Comparison of ENCODE assay signal across 10 cellular contexts in genomic region chr10:26481914-26482550, GRCh38. TPM values are rescaled to one million over a fixed set of nuclear protein-coding genes. Genes with fewer than 3 reads are reported as not detected.
DNase-seq lines count a peak whose midpoint lies in the region; ATAC-seq, FAIRE-seq and TF ChIP-seq lines count a peak whose summit lies in the region.
"Had no signal": no experiment of that assay in that cellular context is flagged by ENCODE, and none has a peak within 500 bp of the region (broad histone marks: within the 10 kb centered on the region; RNA-seq: fewer than 3 reads in every experiment).

No MANE protein-coding gene starts in this region.

- FAIRE-seq in GM12878 (lab: Jason Lieb, UNC) = peak; percentile 38

- in situ Hi-C loops in GM12878 (cut with MboI) = no loop called here

- 0 out of 4 replicates have a peak, but pooled peaks of 1 of the 2 experiments have one; percentile 18 for TF ChIP-seq EP300 in GM12878 (IDR thresholded peaks at IDR 0.05; ENCODE audit: borderline replicate concordance in 1 of 2, control insufficient read depth in 1 of 2, low read depth in 2 of 2, low read length in 2 of 2)

- DNase-seq in CD4-positive, alpha-beta memory T cell = peak; percentile 70 to 81 (median 73)
- DNase-seq in Jurkat, Clone E6-1 (ENCODE audit: low read depth, low spot score) = peak; percentile 93
- DNase-seq in GM12878 (ENCODE audit: low read depth, low spot score) = no peak
- no peak for DNase-seq in RWPE1 (ENCODE audit: low spot score)
- no peak for DNase-seq in nephron progenitor cell
- no peak for DNase-seq in smooth muscle cell (lab: John Stamatoyannopoulos, UW; ENCODE audit: unreplicated experiment)
- DNase-seq: heart right ventricle, NCI-H187 treated with DMSO at 0.1 percent for 48 hours had no signal

- intact Hi-C loops in CD4-positive, alpha-beta memory T cell (cut with micrococcal nuclease) = loop anchor here (1.0 to 10.0 kb wide), 4 partner anchors 13 to 1853 kb away; partner anchors contain the start of gene APBB1IP
- intact Hi-C loops in GM12878 (cut with micrococcal nuclease; ENCODE audit: unreplicated experiment) = loop anchor here (5.0 kb wide), 1 partner anchor 60 kb away; no protein-coding TSS in a partner anchor

- peaks cover 96% of the 10 kb centered on the region for H3K4me1 ChIP-seq in CD4-positive, alpha-beta memory T cell (ENCODE audit: insufficient read depth, low read length)
- H3K4me1 ChIP-seq in GM12878 (ENCODE audit: control insufficient read depth, insufficient read depth, low read length) (peaks cover 41% of the 10 kb centered on the region), smooth muscle cell (ENCODE audit: low read depth) (peaks cover 4% of the 10 kb centered on the region)

- H3K79me2 ChIP-seq in GM12878 (ENCODE audit: control insufficient read depth, insufficient read depth, low read length) = peaks cover 76% of the 10 kb centered on the region
- no peaks in the 10 kb centered on the region for H3K79me2 ChIP-seq in smooth muscle cell (ENCODE audit: low read depth)

- ATAC-seq in GM21367 (IDR thresholded peaks at IDR 0.05; ENCODE audit: unreplicated experiment) = peak; percentile 36
- peak; percentile 46 for ATAC-seq in GM12878
- ATAC-seq in HG02840 (IDR thresholded peaks at IDR 0.05; ENCODE audit: low FRiP score, unreplicated experiment) = no peak

- peak overlapping the region; percentile 51 for H3K27ac ChIP-seq in CD4-positive, alpha-beta memory T cell (ENCODE audit: low read depth, low read length)
- peak overlapping the region; percentile 81 for H3K27ac ChIP-seq in GM12878 (ENCODE audit: control insufficient read depth, insufficient read depth)
- H3K27ac ChIP-seq in RWPE1 = no peak overlapping the region
- H3K27ac ChIP-seq in smooth muscle cell (ENCODE audit: low read depth) = no peak overlapping the region

- TF ChIP-seq POLR2A in GM12878 (IDR thresholded peaks at IDR 0.05; ENCODE audit: low read depth, low read length) = no peak

- H4K20me1 ChIP-seq in GM12878 (ENCODE audit: control insufficient read depth, insufficient read depth) (no peaks in the 10 kb centered on the region), smooth muscle cell (ENCODE audit: low read depth) (no peaks in the 10 kb centered on the region)

- H3K4me2 ChIP-seq in GM12878 (ENCODE audit: control insufficient read depth, insufficient read depth) = peak overlapping the region; percentile 81
- H3K4me2 ChIP-seq in smooth muscle cell = no peak overlapping the region

- CTCF ChIA-PET in CD4-positive, alpha-beta memory T cell (lab: Charles Lee; ENCODE audit: partially characterized antibody) = interaction anchor here (0.5 to 2.5 kb wide), 5 partner anchors 9 to 34 kb away, joined by 3 to 12 read pairs (median 4); no protein-coding TSS in a partner anchor
- CTCF ChIA-PET in GM12878 (lab: Yijun Ruan, JAX) (interaction anchor here (0.8 to 1.8 kb wide), 4 partner anchors 9 to 148 kb away, joined by 3 to 7 read pairs (median 5); no protein-coding TSS in a partner anchor), RWPE1 (lab: Yijun Ruan, JAX) (no interaction called here)

- TF ChIP-seq CTCF in GM12878 (IDR thresholded peaks at IDR 0.05 in 2 of 3, conservative IDR thresholded peaks at IDR 0.05 in 1 of 3; ENCODE audit: control insufficient read depth in 2 of 3, extremely low read depth in 1 of 3, insufficient read depth in 1 of 3, low read depth in 3 of 3, low read length in 3 of 3) (no peak), RWPE1 (conservative IDR thresholded peaks at IDR 0.05; ENCODE audit: low read depth) (no peak), nephron progenitor cell (IDR thresholded peaks at IDR 0.05) (no peak), smooth muscle cell (IDR thresholded peaks at IDR 0.05; ENCODE audit: borderline replicate concordance, insufficient read depth, poor library complexity, severe bottlenecking) (no peak)

- peak overlapping the region in 1 of 2 donors; percentile 9 for H3K4me3 ChIP-seq in CD4-positive, alpha-beta memory T cell (ENCODE audit: low read length in 2 of 2)
- H3K4me3 ChIP-seq in Jurkat, Clone E6-1 (ENCODE audit: low read length) = peak overlapping the region; percentile 45
- peak overlapping the region; percentile 54; the same call in 1 of the 2 replicates for H3K4me3 ChIP-seq in GM12878
- no peak overlapping the region for H3K4me3 ChIP-seq in smooth muscle cell

- no TSS peak for BruUV-seq in GM12878 (replicated peaks; lab: Mats Ljungman, UMichigan)

- RAD21 ChIA-PET in GM12878 (lab: Charles Lee; ENCODE audit: unreplicated experiment) = interaction anchor here (0.9 to 2.7 kb wide), 3 partner anchors 11 to 35 kb away, joined by 3 to 9 read pairs (median 3); no protein-coding TSS in a partner anchor

- H3K27me3 Mint-ChIP-seq in CD4-positive, alpha-beta memory T cell = no peaks in the 10 kb centered on the region
- H3K27me3 Mint-ChIP-seq in nephron progenitor cell (ENCODE audit: low read depth, poor library complexity) = no peaks in the 10 kb centered on the region

- peak overlapping the region; percentile 58 for H3K9ac ChIP-seq in GM12878 (ENCODE audit: control insufficient read depth, insufficient read depth, low read length)
- H3K9ac ChIP-seq in smooth muscle cell (ENCODE audit: low read depth) = no peak overlapping the region

- H3K9me3 ChIP-seq in CD4-positive, alpha-beta memory T cell (ENCODE audit: control insufficient read depth in 1 of 2, low read length in 2 of 2) = no peaks in the 10 kb centered on the region
- H3K9me3 ChIP-seq in GM12878 (replicated peaks; ENCODE audit: control insufficient read depth, insufficient read depth, low read length) (no peaks in the 10 kb centered on the region), smooth muscle cell (replicated peaks; ENCODE audit: low read depth) (no peaks in the 10 kb centered on the region)
- H3K9me3 ChIP-seq: heart right ventricle had no signal

- no peaks in the 10 kb centered on the region for H3K36me3 ChIP-seq in CD4-positive, alpha-beta memory T cell (ENCODE audit: insufficient read depth, low read length)
- peaks cover 0 to 5% of the 10 kb centered on the region in 2 experiments; a peak in 2 of 4 replicates for H3K36me3 ChIP-seq in GM12878 (ENCODE audit: control insufficient read depth in 2 of 2, insufficient read depth in 2 of 2, low read length in 1 of 2)
- H3K36me3 ChIP-seq in smooth muscle cell (ENCODE audit: low read depth) = no peaks in the 10 kb centered on the region

- H2AFZ ChIP-seq in GM12878 (ENCODE audit: control insufficient read depth, low read depth, low read length) (peak overlapping the region; percentile 67; the same call in 1 of the 2 replicates), smooth muscle cell (ENCODE audit: low read depth) (no peak overlapping the region)

- no peak for TF ChIP-seq RAD21 in GM12878 (IDR thresholded peaks at IDR 0.05; ENCODE audit: insufficient read depth, low read depth, low read length)

- H3K4me3 Mint-ChIP-seq in CD4-positive, alpha-beta memory T cell = peak overlapping the region; percentile 36 to 88 (median 70)
- H3K4me3 Mint-ChIP-seq in nephron progenitor cell = no peak overlapping the region

- H3K27me3 ChIP-seq in CD4-positive, alpha-beta memory T cell (ENCODE audit: insufficient read depth, low read length) = no peaks in the 10 kb centered on the region
- H3K27me3 ChIP-seq in GM12878 (replicated peaks in 1 of 2; ENCODE audit: control insufficient read depth in 2 of 2, insufficient read depth in 2 of 2, low read length in 1 of 2) (no peaks in the 10 kb centered on the region), smooth muscle cell (ENCODE audit: low read depth) (no peaks in the 10 kb centered on the region)
- H3K27me3 ChIP-seq: heart right ventricle had no signal

- SMC1A ChIA-PET in GM12878 (lab: Charles Lee; ENCODE audit: uncharacterized antibody, unreplicated experiment) = interaction anchor here (0.9 to 2.8 kb wide), 8 partner anchors 11 to 73 kb away, joined by 3 to 22 read pairs (median 10); partner anchors contain the start of gene APBB1IP

- POLR2A ChIA-PET in CD4-positive, alpha-beta memory T cell (lab: Charles Lee; ENCODE audit: partially characterized antibody) = interaction anchor here (0.9 to 9.0 kb wide), 7 partner anchors 11 to 672 kb away, joined by 3 to 167 read pairs (median 6); partner anchors contain the start of genes APBB1IP and YME1L1
- POLR2A ChIA-PET in GM12878 (lab: Charles Lee) = interaction anchor here (0.7 to 2.5 kb wide), 5 partner anchors 9 to 158 kb away, joined by 3 to 19 read pairs (median 5); no protein-coding TSS in a partner anchor
- POLR2A ChIA-PET in RWPE1 (lab: Yijun Ruan, JAX; ENCODE audit: low non-redundant PET) = no interaction called here

- H3K4me1 Mint-ChIP-seq in CD4-positive, alpha-beta memory T cell = peaks cover 62 to 81% (median 71%) of the 10 kb centered on the region in 4 donors
- H3K4me1 Mint-ChIP-seq in nephron progenitor cell = peaks cover 23% of the 10 kb centered on the region

- H3K36me3 Mint-ChIP-seq in CD4-positive, alpha-beta memory T cell = peaks cover 18 to 21% of the 10 kb centered on the region in 2 donors
- no peaks in the 10 kb centered on the region for H3K36me3 Mint-ChIP-seq in nephron progenitor cell (ENCODE audit: low read depth)

- 14% methylated on average over 8 of the region's 8 CpGs for WGBS in GM12878 (ENCODE audit: insufficient coverage, insufficient replicate concordance, low lambda C conversion rate, missing lambda C conversion rate)
- 89% methylated on average over 8 of the region's 8 CpGs for WGBS in smooth muscle cell (ENCODE audit: low lambda C conversion rate)

- peaks cover 0 to 6% (median 0%) of the 10 kb centered on the region in 8 donors for H3K9me3 Mint-ChIP-seq in CD4-positive, alpha-beta memory T cell
- no peaks in the 10 kb centered on the region for H3K9me3 Mint-ChIP-seq in nephron progenitor cell

- H3F3A ChIP-seq in smooth muscle cell (ENCODE audit: low read depth) = peaks cover 5% of the 10 kb centered on the region

- H3K27ac Mint-ChIP-seq in CD4-positive, alpha-beta memory T cell = peak overlapping the region; percentile 81 to 97 (median 92)
- no peak overlapping the region for H3K27ac Mint-ChIP-seq in nephron progenitor cell

RNA-seq across cellular contexts. Expression of gene APBB1IP, which starts 43.9 kb away (rescaled TPM):
- 100 to 1,000 TPM; 106 TPM for total RNA-seq in CD4-positive, alpha-beta memory T cell
- 10 to 100 TPM; 30.6 to 85.9 TPM for polyA plus RNA-seq in CD4-positive, alpha-beta memory T cell
- 36.8 TPM for polyA plus RNA-seq in Jurkat, Clone E6-1 (2012; ENCODE audit: insufficient read depth, insufficient read length)
- 95.1 and 97.5 TPM in 2 replicates for total RNA-seq in GM12878 (2013; cell fraction: nucleolus; rRNA removed)
- total RNA-seq in GM12878 (2014; rRNA removed) (14.7 and 14.8 TPM in 2 replicates), GM12878 (2014; rRNA removed; fragmentation: Illumina TruSeq; extraction: Trizol) (18.2 and 20.0 TPM in 2 replicates), GM12878 (2021) (67.0 and 67.4 TPM in 2 replicates), smooth muscle cell (0.36 TPM in 1 of 2 replicates, not detected in the other)
- 26.8 TPM for polyA plus RNA-seq in GM12878 (2011; ENCODE audit: low read depth)
- polyA plus RNA-seq in GM12878 (2011; rRNA removed) (10.6 and 12.5 TPM in 2 replicates), GM12878 (2014; fragmentation: Illumina TruSeq; extraction: Trizol) (66.0 and 74.0 TPM in 2 replicates), GM12878 (2014; fragmentation: Nextera tagmentation; extraction: Ambion mirVana) (10 to 100 TPM in 1 of 2 experiments, 1 to 10 TPM in 1; 7.3 to 11.4 TPM), GM12878 (2014; rRNA removed) (21.5 and 28.1 TPM in 2 replicates), GM12878 (2016; fragmentation: Nextera tagmentation; extraction: Ambion mirVana) (10 to 100 TPM; 23.7 to 30.2 TPM), smooth muscle cell (0.24 and 0.39 TPM in 2 replicates)
- 9.7 and 14.3 TPM in 2 replicates for polyA plus RNA-seq in GM12878 (2011; cell fraction: cytosol; rRNA removed)
- 20.7 and 24.7 TPM in 2 replicates for polyA plus RNA-seq in GM12878 (2011; cell fraction: nucleus; rRNA removed)
- polyA plus RNA-seq in GM12878 (2012) = 62.2 and 64.8 TPM in 2 replicates
- polyA minus RNA-seq in GM12878 (2011; rRNA and poly(A)+ RNA removed) = 18.3 and 29.0 TPM in 2 replicates
- 13.4 and 15.7 TPM in 2 replicates for polyA minus RNA-seq in GM12878 (2011; cell fraction: cytosol; rRNA and poly(A)+ RNA removed)
- polyA minus RNA-seq in GM12878 (2011; cell fraction: nucleus; rRNA and poly(A)+ RNA removed) = 30.6 and 41.9 TPM in 2 replicates

Comparison
In these comparisons a context has a peak if more than half of its experiments do, and no peak if none do; other contexts are left out.
1. DNase-seq: peak in CD4-positive, alpha-beta memory T cell (5 of 5) and Jurkat, Clone E6-1 (single experiment); none in GM12878 (single experiment), RWPE1 (single experiment), nephron progenitor cell (single experiment) and smooth muscle cell (single experiment).
2. H3K27ac ChIP-seq: peak in CD4-positive, alpha-beta memory T cell (single experiment) and GM12878 (single experiment); none in RWPE1 (single experiment) and smooth muscle cell (single experiment).
3. RNA of gene APBB1IP, which starts 43.9 kb away (total RNA-seq): 106 TPM in CD4-positive, alpha-beta memory T cell and 14.7 to 97.5 TPM in GM12878; 0.36 TPM in smooth muscle cell; every median in the first group is over 10 times any median in the second.